ENCODE assay signal across 14 cellular contexts in genomic region chr5:60701317-60701988, GRCh38. TPM values are rescaled to one million over a fixed set of nuclear protein-coding genes. Genes with fewer than 3 reads are reported as not detected.
DNase-seq lines count a peak whose midpoint lies in the region; ATAC-seq lines count a peak whose summit lies in the region.
"Had no signal": no experiment of that assay in that cellular context is flagged by ENCODE, and none has a peak within 500 bp of the region (broad histone marks: within the 10 kb centered on the region; RNA-seq: fewer than 3 reads in every experiment).

No MANE protein-coding gene starts in this region.

- no peaks in the 10 kb centered on the region for H3K36me3 Mint-ChIP-seq in T-cell

- ATAC-seq in T-cell (replicated peaks in 1 of 4) = no peak

- H3K4me2 ChIP-seq in BLaER1 = peak overlapping the region; percentile 86; the same call in 1 of the 2 replicates

- intact Hi-C loops in posterior vena cava (cut with DNase I) = no loop called here

- peak overlapping the region; percentile 17 to 92 (median 91) for H3K4me3 Mint-ChIP-seq in T-cell

- no peaks in the 10 kb centered on the region for H3K36me3 ChIP-seq in BLaER1
- H3K36me3 ChIP-seq: colonic mucosa, SJSA1, vagina had no signal

- H3K4me1 ChIP-seq in BLaER1 = peaks cover 27% of the 10 kb centered on the region
- H3K4me1 ChIP-seq: colonic mucosa had no signal

- H3K27ac Mint-ChIP-seq in T-cell = no peak overlapping the region

- H3K9me3 Mint-ChIP-seq in T-cell = no peaks in the 10 kb centered on the region

- no peak overlapping the region for H3K27ac ChIP-seq in BLaER1
- H3K27ac ChIP-seq: colonic mucosa, SJSA1 had no signal

- DNase-seq in ELF-1 (ENCODE audit: low read depth, low spot score) (peak; percentile 4), T-cell (no peak), kidney tubule cell (ENCODE audit: low spot score) (peak; percentile 89), NCI-H748 treated with DMSO at 0.1 percent for 48 hours (lab: John Stamatoyannopoulos, UW) (no peak), NCI-H2081 treated with DMSO at 0.1 percent for 48 hours (lab: John Stamatoyannopoulos, UW) (no peak), posterior vena cava (ENCODE audit: low spot score) (no peak), SW 1271 (lab: John Stamatoyannopoulos, UW) (no peak)
- DNase-seq: activated CD4-positive, alpha-beta T cell treated with anti-CD3 and anti-CD28 coated beads, Interleukin-2, amount 10 ng/mL, durations not matched to agents 24 days and 14 days; activated gamma-delta T cell; colonic mucosa; NCI-H524 treated with DMSO at 0.1 percent for 48 hours had no signal

- H3K9me3 ChIP-seq in BLaER1 = no peaks in the 10 kb centered on the region
- H3K9me3 ChIP-seq: colonic mucosa, SJSA1, vagina had no signal

- no peak overlapping the region for H3K9ac ChIP-seq in BLaER1

- no peaks in the 10 kb centered on the region for H3K27me3 Mint-ChIP-seq in T-cell

- no peaks in the 10 kb centered on the region for H3K27me3 ChIP-seq in BLaER1
- H3K27me3 ChIP-seq: colonic mucosa, SJSA1, vagina had no signal

- no peak overlapping the region for H3K4me3 ChIP-seq in BLaER1

- CTCF ChIA-PET in T-cell (lab: Charles Lee) = interaction anchor here (0.8 to 1.9 kb wide), 3 partner anchors 23 to 52 kb away, joined by 3 to 5 read pairs (median 3); no protein-coding TSS in a partner anchor

- POLR2A ChIA-PET in T-cell (lab: Charles Lee) = no interaction called here

- H4K20me1 ChIP-seq in BLaER1 = no peaks in the 10 kb centered on the region

- H3K4me1 Mint-ChIP-seq in T-cell = peaks cover 17 to 26% (median 18%) of the 10 kb centered on the region in 3 donors

RNA-seq across cellular contexts. Expression of gene DEPDC1B, which starts 1.5 kb away (rescaled TPM):
- total RNA-seq in T-cell (under 1 TPM; 0.44 to 0.98 (median 0.64) TPM), posterior vena cava (under 1 TPM; 0.37 to 0.67 TPM)

Comparison
In these comparisons a context has a peak if more than half of its experiments do, and no peak if none do; other contexts are left out.
1. DNase-seq: peak in ELF-1 (single experiment) and kidney tubule cell (single experiment); none in T-cell (0 of 34), NCI-H748 treated with DMSO at 0.1 percent for 48 hours (single experiment), NCI-H2081 treated with DMSO at 0.1 percent for 48 hours (single experiment), posterior vena cava (single experiment) and SW 1271 (0 of 2).